ENCODE assay signal across 1 cellular context in the genomic region with DNA sequence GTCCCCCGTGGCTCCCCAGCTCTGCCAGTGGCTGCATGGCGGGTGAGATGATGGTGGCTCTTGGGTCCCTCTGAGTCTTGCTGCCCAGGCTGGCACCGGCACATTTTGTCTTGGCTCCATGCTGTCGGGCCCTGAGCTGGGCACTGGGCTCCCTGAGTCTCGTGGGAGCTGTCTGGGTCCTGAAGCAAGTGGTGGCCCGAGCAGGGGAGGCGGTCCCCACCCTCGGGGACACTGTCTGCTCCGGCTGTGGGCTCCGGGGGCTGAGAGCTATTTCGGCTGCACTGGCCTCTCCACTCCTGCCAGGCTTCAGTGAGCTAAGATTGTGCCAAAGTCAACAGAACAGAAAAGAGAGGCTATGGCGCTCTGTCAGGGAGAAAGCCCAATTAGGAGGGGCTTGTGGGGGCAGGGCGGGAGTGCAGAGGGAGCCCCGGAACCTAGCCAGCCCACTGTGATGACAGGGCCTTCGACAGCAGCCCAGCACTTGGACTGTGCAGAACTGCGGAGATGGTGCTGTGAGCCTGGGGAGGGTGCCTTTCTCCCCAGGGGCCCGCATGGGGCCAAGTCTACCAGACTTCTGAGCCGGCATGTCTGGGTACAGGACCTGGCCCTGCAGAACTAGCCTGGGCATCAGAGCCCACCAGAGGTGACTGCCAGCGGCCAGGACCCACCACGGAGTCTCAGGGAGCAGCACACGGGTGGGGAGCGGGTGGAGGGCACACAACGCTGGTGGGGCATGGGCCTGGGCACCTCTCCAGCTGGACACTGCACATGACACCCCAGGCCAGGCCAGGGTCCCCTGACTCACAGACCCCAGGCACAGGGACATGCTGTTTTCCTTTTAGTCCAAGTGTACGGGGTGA.
A peak's percentile ranks its signal among the peaks of the same experiment; 100 is the strongest.
TF ChIP-seq lines count a peak whose summit lies in the region.

No MANE protein-coding gene starts in this region.

TF ChIP-seq in K562, 482 proteins besides CTCF, POLR2A, EP300 and RAD21 (continues in another document):
- TF ChIP-seq IRF2 (CRISPR knock-in tag; IDR thresholded peaks at IDR 0.05): peak; percentile 90
- TF ChIP-seq PHB (CRISPR knock-in tag; IDR thresholded peaks at IDR 0.05): 0 out of 2 replicates have a peak, but pooled peaks have one; percentile 53
- no peak for TF ChIP-seq CAMTA2 (CRISPR knock-in tag; conservative IDR thresholded peaks at IDR 0.05)
- TF ChIP-seq ZBTB9 (CRISPR knock-in tag; IDR thresholded peaks at IDR 0.05): no peak
- peak; percentile 32; the same call in 1 of the 2 replicates for TF ChIP-seq MAX (CRISPR knock-in tag; IDR thresholded peaks at IDR 0.05)
- TF ChIP-seq MYBL2 (IDR thresholded peaks at IDR 0.05; ENCODE audit: low read depth): no peak
- peak; percentile 48; the same call in 1 of the 2 replicates for TF ChIP-seq MYBL2 (CRISPR knock-in tag; IDR thresholded peaks at IDR 0.05; ENCODE audit: borderline replicate concordance)
- TF ChIP-seq KHSRP (IDR thresholded peaks at IDR 0.05): no peak
- TF ChIP-seq SNRNP70 (optimal IDR thresholded peaks at IDR 0.05; ENCODE audit: low read depth, low read length): no peak
- TF ChIP-seq UBTF (IDR thresholded peaks at IDR 0.05; ENCODE audit: borderline replicate concordance in 1 of 2, low read depth in 2 of 2, low read length in 2 of 2): peak in 1 of 2 experiments; percentile 62; a peak in 1 of 4 replicates
- TF ChIP-seq, protein P1, sequence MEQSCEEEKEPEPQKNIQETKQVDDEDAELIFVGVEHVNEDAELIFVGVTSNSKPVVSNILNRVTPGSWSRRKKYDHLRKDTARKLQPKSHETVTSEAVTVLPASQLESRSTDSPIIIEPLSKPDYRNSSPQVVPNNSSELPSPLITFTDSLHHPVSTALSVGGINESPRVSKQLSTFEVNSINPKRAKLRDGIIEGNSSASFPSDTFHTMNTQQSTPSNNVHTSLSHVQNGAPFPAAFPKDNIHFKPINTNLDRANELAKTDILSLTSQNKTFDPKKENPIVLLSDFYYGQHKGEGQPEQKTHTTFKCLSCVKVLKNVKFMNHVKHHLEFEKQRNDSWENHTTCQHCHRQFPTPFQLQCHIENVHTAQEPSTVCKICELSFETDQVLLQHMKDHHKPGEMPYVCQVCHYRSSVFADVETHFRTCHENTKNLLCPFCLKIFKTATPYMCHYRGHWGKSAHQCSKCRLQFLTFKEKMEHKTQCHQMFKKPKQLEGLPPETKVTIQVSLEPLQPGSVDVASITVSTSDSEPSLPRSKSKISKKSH (CRISPR knock-in tag; IDR thresholded peaks at IDR 0.05): no peak
- TF ChIP-seq ZNF384 (IDR thresholded peaks at IDR 0.05; ENCODE audit: low read depth, low read length): no peak
- TF ChIP-seq STAG1 (CRISPR knock-in tag; IDR thresholded peaks at IDR 0.05; ENCODE audit: borderline replicate concordance): peak; percentile 53; the same call in 1 of the 2 replicates
- no peak for TF ChIP-seq ZFP91 (CRISPR knock-in tag; IDR thresholded peaks at IDR 0.05)
- peak; percentile 89 for TF ChIP-seq ZC3H4 (CRISPR knock-in tag; IDR thresholded peaks at IDR 0.05; ENCODE audit: borderline replicate concordance)
- TF ChIP-seq PTTG1 (tag; IDR thresholded peaks at IDR 0.05; ENCODE audit: low read depth): no peak
- TF ChIP-seq CBFB (CRISPR knock-in tag; IDR thresholded peaks at IDR 0.05): 0 out of 2 replicates have a peak, but pooled peaks have one; percentile 29
- TF ChIP-seq, protein P2, sequence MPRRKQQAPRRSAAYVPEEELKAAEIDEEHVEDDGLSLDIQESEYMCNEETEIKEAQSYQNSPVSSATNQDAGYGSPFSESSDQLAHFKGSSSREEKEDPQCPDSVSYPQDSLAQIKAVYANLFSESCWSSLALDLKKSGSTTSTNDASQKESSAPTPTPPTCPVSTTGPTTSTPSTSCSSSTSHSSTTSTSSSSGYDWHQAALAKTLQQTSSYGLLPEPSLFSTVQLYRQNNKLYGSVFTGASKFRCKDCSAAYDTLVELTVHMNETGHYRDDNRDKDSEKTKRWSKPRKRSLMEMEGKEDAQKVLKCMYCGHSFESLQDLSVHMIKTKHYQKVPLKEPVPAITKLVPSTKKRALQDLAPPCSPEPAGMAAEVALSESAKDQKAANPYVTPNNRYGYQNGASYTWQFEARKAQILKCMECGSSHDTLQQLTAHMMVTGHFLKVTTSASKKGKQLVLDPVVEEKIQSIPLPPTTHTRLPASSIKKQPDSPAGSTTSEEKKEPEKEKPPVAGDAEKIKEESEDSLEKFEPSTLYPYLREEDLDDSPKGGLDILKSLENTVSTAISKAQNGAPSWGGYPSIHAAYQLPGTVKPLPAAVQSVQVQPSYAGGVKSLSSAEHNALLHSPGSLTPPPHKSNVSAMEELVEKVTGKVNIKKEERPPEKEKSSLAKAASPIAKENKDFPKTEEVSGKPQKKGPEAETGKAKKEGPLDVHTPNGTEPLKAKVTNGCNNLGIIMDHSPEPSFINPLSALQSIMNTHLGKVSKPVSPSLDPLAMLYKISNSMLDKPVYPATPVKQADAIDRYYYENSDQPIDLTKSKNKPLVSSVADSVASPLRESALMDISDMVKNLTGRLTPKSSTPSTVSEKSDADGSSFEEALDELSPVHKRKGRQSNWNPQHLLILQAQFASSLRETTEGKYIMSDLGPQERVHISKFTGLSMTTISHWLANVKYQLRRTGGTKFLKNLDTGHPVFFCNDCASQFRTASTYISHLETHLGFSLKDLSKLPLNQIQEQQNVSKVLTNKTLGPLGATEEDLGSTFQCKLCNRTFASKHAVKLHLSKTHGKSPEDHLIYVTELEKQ (CRISPR knock-in tag; IDR thresholded peaks at IDR 0.05): no peak
- no peak for TF ChIP-seq MYC (IDR thresholded peaks at IDR 0.05; ENCODE audit: low read depth, low read length)
- TF ChIP-seq MYC (CRISPR knock-in tag; IDR thresholded peaks at IDR 0.05; ENCODE audit: borderline replicate concordance, low read depth): 0 out of 2 replicates have a peak, but pooled peaks have one; percentile 44
- TF ChIP-seq ZBTB49 (CRISPR knock-in tag; IDR thresholded peaks at IDR 0.05; ENCODE audit: borderline replicate concordance): no peak
- TF ChIP-seq FIP1L1 (IDR thresholded peaks at IDR 0.05; ENCODE audit: low read depth, low read length, poor library complexity, severe bottlenecking): no peak
- no peak for TF ChIP-seq ZBED1 (IDR thresholded peaks at IDR 0.05)
- no peak for TF ChIP-seq ASH1L (IDR thresholded peaks at IDR 0.05; ENCODE audit: borderline replicate concordance, low read depth, partially characterized antibody)
- peak; percentile 79; the same call in 1 of the 2 replicates for TF ChIP-seq EZH2 (IDR thresholded peaks at IDR 0.05; ENCODE audit: borderline replicate concordance, low read depth, low read length)
- TF ChIP-seq, protein P3, sequence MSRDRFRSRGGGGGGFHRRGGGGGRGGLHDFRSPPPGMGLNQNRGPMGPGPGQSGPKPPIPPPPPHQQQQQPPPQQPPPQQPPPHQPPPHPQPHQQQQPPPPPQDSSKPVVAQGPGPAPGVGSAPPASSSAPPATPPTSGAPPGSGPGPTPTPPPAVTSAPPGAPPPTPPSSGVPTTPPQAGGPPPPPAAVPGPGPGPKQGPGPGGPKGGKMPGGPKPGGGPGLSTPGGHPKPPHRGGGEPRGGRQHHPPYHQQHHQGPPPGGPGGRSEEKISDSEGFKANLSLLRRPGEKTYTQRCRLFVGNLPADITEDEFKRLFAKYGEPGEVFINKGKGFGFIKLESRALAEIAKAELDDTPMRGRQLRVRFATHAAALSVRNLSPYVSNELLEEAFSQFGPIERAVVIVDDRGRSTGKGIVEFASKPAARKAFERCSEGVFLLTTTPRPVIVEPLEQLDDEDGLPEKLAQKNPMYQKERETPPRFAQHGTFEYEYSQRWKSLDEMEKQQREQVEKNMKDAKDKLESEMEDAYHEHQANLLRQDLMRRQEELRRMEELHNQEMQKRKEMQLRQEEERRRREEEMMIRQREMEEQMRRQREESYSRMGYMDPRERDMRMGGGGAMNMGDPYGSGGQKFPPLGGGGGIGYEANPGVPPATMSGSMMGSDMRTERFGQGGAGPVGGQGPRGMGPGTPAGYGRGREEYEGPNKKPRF (IDR thresholded peaks at IDR 0.05; ENCODE audit: low read depth, low read length): no peak
- TF ChIP-seq PHF8 (IDR thresholded peaks at IDR 0.05; ENCODE audit: borderline replicate concordance, low read length): 0 out of 2 replicates have a peak, but pooled peaks have one; percentile 6
- TF ChIP-seq ATF2 (CRISPR knock-in tag; IDR thresholded peaks at IDR 0.05): 0 out of 2 replicates have a peak, but pooled peaks have one; percentile 72
- peak; percentile 63; the same call in 1 of the 2 replicates for TF ChIP-seq ZNF282 (CRISPR knock-in tag; IDR thresholded peaks at IDR 0.05)
- TF ChIP-seq THAP12 (CRISPR knock-in tag; IDR thresholded peaks at IDR 0.05): no peak
